ENCODE assay signal across 30 cellular contexts in the genomic region with DNA sequence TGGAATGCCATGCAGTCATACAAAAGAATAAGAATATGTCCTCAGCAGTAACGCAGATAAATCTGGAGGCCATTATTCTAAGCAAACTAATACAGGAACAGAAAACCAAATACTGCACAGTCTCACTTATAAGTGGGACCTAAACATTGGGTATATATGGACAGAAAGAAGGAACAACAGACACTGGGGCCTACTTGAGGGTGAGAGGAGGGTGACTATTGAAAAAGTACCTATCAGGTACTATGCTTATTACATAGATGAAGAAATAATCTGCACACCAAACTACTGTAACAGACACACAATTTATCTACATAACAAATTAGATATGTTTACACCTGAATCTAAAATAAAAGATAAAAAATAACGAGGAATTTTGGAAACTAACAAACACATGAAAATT. TPM values are rescaled to one million over a fixed set of nuclear protein-coding genes. Genes with fewer than 3 reads are reported as not detected.
"Had no signal": no experiment of that assay in that cellular context is flagged by ENCODE, and none has a peak within 500 bp of the region (broad histone marks: within the 10 kb centered on the region; RNA-seq: fewer than 3 reads in every experiment).

No MANE protein-coding gene starts in this region.

- H3K36me3 Mint-ChIP-seq: mesothelial cell of epicardium had no signal

- H3K27ac Mint-ChIP-seq: dendritic cell treated with granulocyte-macrophage colony-stimulating factor and Interleukin-4, amounts not matched to agents 40 ng/mL and 50 ng/mL, for 4 days; effector memory CD8-positive, alpha-beta T cell; endodermal cell; mesothelial cell of epicardium; naive thymus-derived CD8-positive, alpha-beta T cell had no signal

- DNase-seq: cortex of kidney; effector CD8-positive, alpha-beta T cell; effector memory CD8-positive, alpha-beta T cell; endodermal cell; erythroblast; esophagus squamous epithelium; foreskin fibroblast; foreskin melanocyte; gastrocnemius medialis; glutamatergic neuron; head of caudate nucleus; heart right ventricle; hippocampal formation; left cardiac atrium; left lung; left ventricle myocardium superior; lower lobe of right lung; mesenchymal stem cell; mucosa of descending colon; naive B cell; naive thymus-derived CD8-positive, alpha-beta T cell had no signal

- ATAC-seq: effector memory CD8-positive, alpha-beta T cell; esophagus mucosa; gastrocnemius medialis; heart right ventricle; left cardiac atrium; left lung; left ventricle myocardium superior; lower lobe of right lung; mucosa of descending colon; naive thymus-derived CD8-positive, alpha-beta T cell had no signal

- H3K4me1 Mint-ChIP-seq: endodermal cell, mesothelial cell of epicardium had no signal

- H3K4me3 Mint-ChIP-seq: dendritic cell treated with granulocyte-macrophage colony-stimulating factor and Interleukin-4, amounts not matched to agents 40 ng/mL and 50 ng/mL, for 4 days; effector memory CD8-positive, alpha-beta T cell; endodermal cell; mesothelial cell of epicardium; naive B cell; naive thymus-derived CD8-positive, alpha-beta T cell had no signal

- H3K27me3 Mint-ChIP-seq: dendritic cell treated with granulocyte-macrophage colony-stimulating factor and Interleukin-4, amounts not matched to agents 40 ng/mL and 50 ng/mL, for 4 days; effector memory CD8-positive, alpha-beta T cell had no signal

RNA-seq across cellular contexts. Expression of gene MEIKIN, which starts 38.8 kb away (rescaled TPM):
- total RNA-seq: dermis microvascular lymphatic vessel endothelial cell, endodermal cell, esophagus mucosa, esophagus squamous epithelium, gastrocnemius medialis, glomerular endothelial cell, heart right ventricle, kidney epithelial cell, left cardiac atrium, left ventricle myocardium superior, lower leg skin, lower lobe of right lung, lung microvascular endothelial cell, mesothelial cell of epicardium, mucosa of descending colon, myocyte had no signal
